14 cellular contexts compared by ENCODE assay signal in the genomic region with DNA sequence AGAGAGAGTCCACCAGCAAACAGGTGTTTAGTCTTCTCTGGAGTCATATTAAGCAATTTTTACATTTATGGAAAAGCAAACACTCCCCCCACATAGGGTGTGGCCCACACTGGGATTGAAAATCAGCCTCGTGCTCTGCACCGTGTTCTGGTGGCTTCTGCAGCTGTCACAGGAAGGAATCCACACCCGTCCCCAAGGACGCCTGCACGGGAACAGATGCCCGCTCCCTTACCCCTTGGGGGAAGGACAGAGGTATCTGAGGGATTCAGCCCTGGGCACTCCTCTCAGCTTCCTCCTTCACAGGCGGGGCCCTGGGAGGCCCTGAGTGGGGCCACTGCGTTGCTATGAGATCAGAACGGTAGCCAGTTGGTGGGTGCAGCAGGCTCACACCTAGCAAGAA. TPM values are rescaled to one million over a fixed set of nuclear protein-coding genes. Genes with fewer than 3 reads are reported as not detected.
DNase-seq lines count a peak whose midpoint lies in the region; ATAC-seq and TF ChIP-seq lines count a peak whose summit lies in the region.
"Had no signal": no experiment of that assay in that cellular context is flagged by ENCODE, and none has a peak within 500 bp of the region (broad histone marks: within the 10 kb centered on the region; RNA-seq: fewer than 3 reads in every experiment).

No MANE protein-coding gene starts in this region.

- H3K79me2 ChIP-seq in DND-41 (ENCODE audit: insufficient read depth, low read length): no peaks in the 10 kb centered on the region
- no peaks in the 10 kb centered on the region for H3K79me2 ChIP-seq in trophoblast cell (ENCODE audit: control insufficient read depth, insufficient read depth, low read length, poor library complexity)

- H3K27me3 ChIP-seq in DND-41 (ENCODE audit: insufficient read depth, low read length, poor library complexity) (no peaks in the 10 kb centered on the region), SJCRH30 (no peaks in the 10 kb centered on the region), trophoblast cell (ENCODE audit: insufficient read depth, low read length) (no peaks in the 10 kb centered on the region)

- H3K14ac ChIP-seq in trophoblast cell (ENCODE audit: low read length): peak overlapping the region; percentile 29

- H2AFZ ChIP-seq in DND-41 (ENCODE audit: low read depth, low read length): no peak overlapping the region
- H2AFZ ChIP-seq in trophoblast cell (ENCODE audit: insufficient read depth, low read length, poor library complexity): no peak overlapping the region

- H2BK120ac ChIP-seq in trophoblast cell (ENCODE audit: insufficient read depth, low read length, poor library complexity): peak overlapping the region; percentile 46

- TF ChIP-seq CTCF in DND-41 (IDR thresholded peaks at IDR 0.05; ENCODE audit: borderline replicate concordance, extremely low read depth, low read length, poor library complexity, severe bottlenecking): no peak
- TF ChIP-seq CTCF in WTC11 (IDR thresholded peaks at IDR 0.05): no peak

- DNase-seq in DND-41: no peak
- peak; percentile 98 to 99 for DNase-seq in SJCRH30
- DNase-seq in left cardiac atrium: peak; percentile 61
- no peak for DNase-seq in trophoblast cell
- no peak for DNase-seq in WTC11 (ENCODE audit: low spot score)
- DNase-seq in central memory CD4-positive, alpha-beta T cell: no peak
- DNase-seq: activated naive CD4-positive, alpha-beta T cell treated with Interleukin-2 at 50 U/mL for 16 hours; CD4-positive, CD25-positive, alpha-beta regulatory T cell; NCI-H345; retina; SHP77 treated with DMSO at 0.1 percent for 48 hours had no signal

- no peak overlapping the region for H4K12ac ChIP-seq in trophoblast cell (ENCODE audit: low read depth, low read length)

- no peaks in the 10 kb centered on the region for H3K27me3 Mint-ChIP-seq in WTC11 (ENCODE audit: low read depth)
- H3K27me3 Mint-ChIP-seq: CD4-positive, CD25-positive, alpha-beta regulatory T cell had no signal

- H3K36me3 ChIP-seq in DND-41 (ENCODE audit: insufficient read depth, low read length) (no peaks in the 10 kb centered on the region), SJCRH30 (no peaks in the 10 kb centered on the region), trophoblast cell (ENCODE audit: control insufficient read depth in 1 of 2, insufficient read depth in 2 of 2, low read length in 2 of 2) (no peaks in the 10 kb centered on the region)

- H3K4me1 ChIP-seq in DND-41 (ENCODE audit: insufficient read depth, low read length) (peaks cover 46% of the 10 kb centered on the region), SJCRH30 (peaks cover 64% of the 10 kb centered on the region), trophoblast cell (ENCODE audit: control insufficient read depth in 1 of 2, insufficient read depth in 2 of 2, low read length in 2 of 2) (peaks cover 2 to 7% of the 10 kb centered on the region in 2 experiments)

- no peak overlapping the region for H4K91ac ChIP-seq in trophoblast cell (ENCODE audit: low read depth, low read length)

- no CpG with 5 or more reads among the region's 9 CpGs for WGBS in trophoblast cell (ENCODE audit: extremely low coverage, insufficient coverage, insufficient read length)

- no peak overlapping the region for H3K27ac Mint-ChIP-seq in WTC11
- H3K27ac Mint-ChIP-seq: memory B cell had no signal

- H3K4me2 ChIP-seq in DND-41 (ENCODE audit: insufficient read depth, low read length) (no peak overlapping the region), trophoblast cell (ENCODE audit: low read length) (no peak overlapping the region)

- H4K8ac ChIP-seq in trophoblast cell (ENCODE audit: low read depth, low read length): peak overlapping the region; percentile 23

- no peaks in the 10 kb centered on the region for H3K36me3 Mint-ChIP-seq in WTC11
- H3K36me3 Mint-ChIP-seq: CD4-positive, CD25-positive, alpha-beta regulatory T cell; memory B cell had no signal

- H3K9me3 ChIP-seq in DND-41 (ENCODE audit: insufficient read depth, low read length, severe bottlenecking): no peaks in the 10 kb centered on the region
- H3K9me3 ChIP-seq in SJCRH30 (replicated peaks): no peaks in the 10 kb centered on the region
- H3K9me3 ChIP-seq in trophoblast cell (ENCODE audit: insufficient read depth, low read depth, low read length): peaks cover 2% of the 10 kb centered on the region

- no peak overlapping the region for H3K23ac ChIP-seq in trophoblast cell (ENCODE audit: low read length)

- no peak overlapping the region for H3K4ac ChIP-seq in trophoblast cell (ENCODE audit: low read depth, low read length)

- H3K4me1 Mint-ChIP-seq in WTC11: peaks cover 2% of the 10 kb centered on the region; the same call in 1 of the 2 replicates
- H3K4me1 Mint-ChIP-seq: memory B cell had no signal

- H2BK12ac ChIP-seq in trophoblast cell (ENCODE audit: low read length): peak overlapping the region; percentile 66

- H3K9ac ChIP-seq in DND-41 (ENCODE audit: low read depth, low read length): no peak overlapping the region
- H3K9ac ChIP-seq in trophoblast cell (ENCODE audit: low read length): no peak overlapping the region

- POLR2A ChIA-PET in WTC11 (lab: Charles Lee): no interaction called here

- ATAC-seq in DND-41 (ENCODE audit: insufficient read depth, low read depth) (no peak), left cardiac atrium (peak in 1 of 2 donors; percentile 80), GM21447 (IDR thresholded peaks at IDR 0.05; ENCODE audit: unreplicated experiment) (no peak), WTC11 (no peak), GM19351 (IDR thresholded peaks at IDR 0.05; ENCODE audit: unreplicated experiment) (no peak)

- intact Hi-C loops in left cardiac atrium (cut with DNase I): no loop called here

- no peak overlapping the region for H2BK5ac ChIP-seq in trophoblast cell (ENCODE audit: low read depth, low read length, poor library complexity)

- no peaks in the 10 kb centered on the region for H3K9me3 Mint-ChIP-seq in WTC11
- H3K9me3 Mint-ChIP-seq: CD4-positive, CD25-positive, alpha-beta regulatory T cell; memory B cell had no signal

- H4K20me1 ChIP-seq in DND-41 (ENCODE audit: insufficient read depth, low read length): no peaks in the 10 kb centered on the region

- H3K27ac ChIP-seq in DND-41 (ENCODE audit: low read length) (peak overlapping the region; percentile 48; the same call in 1 of the 2 replicates), SJCRH30 (peak overlapping the region; percentile 88), trophoblast cell (ENCODE audit: low read depth, low read length) (no peak overlapping the region)

- H3K4me3 ChIP-seq in DND-41 (ENCODE audit: low read depth in 1 of 2, low read length in 2 of 2): no peak overlapping the region
- H3K4me3 ChIP-seq in SJCRH30: no peak overlapping the region
- H3K4me3 ChIP-seq in trophoblast cell (ENCODE audit: low read depth, low read length): no peak overlapping the region

- no peak overlapping the region for H3K4me3 Mint-ChIP-seq in WTC11
- H3K4me3 Mint-ChIP-seq: memory B cell had no signal

- peaks cover 4% of the 10 kb centered on the region for H3K79me1 ChIP-seq in trophoblast cell (ENCODE audit: low read length)

- CTCF ChIA-PET in WTC11 (lab: Charles Lee): no interaction called here

- peak overlapping the region; percentile 56 for H2AK5ac ChIP-seq in trophoblast cell (ENCODE audit: low read length)

- no peak overlapping the region for H3K18ac ChIP-seq in trophoblast cell (ENCODE audit: low read length)

TF ChIP-seq in WTC11, 78 proteins besides CTCF, POLR2A, EP300 and RAD21:
- TF ChIP-seq CREB1 (CRISPR knock-in tag; IDR thresholded peaks at IDR 0.05): no peak
TF ChIP-seq in WTC11: peak in this region for 0.

RNA-seq across cellular contexts. Expression of a gene that starts 27.8 kb away (rescaled TPM):
- total RNA-seq in SJCRH30 (2014; rRNA removed; shearing (Covaris generic)): 0.35 and 1.2 TPM in 2 replicates
- total RNA-seq in left cardiac atrium (under 1 TPM; 0.50 to 0.68 TPM), WTC11 (2021) (not detected in 3 replicates)
- polyA plus RNA-seq in trophoblast cell (2013): 0.05 and 0.07 TPM in 2 replicates

Comparison
In these comparisons a context has a peak if more than half of its experiments do, and no peak if none do; other contexts are left out.
1. DNase-seq: peak in SJCRH30 (2 of 2) and left cardiac atrium (single experiment); none in DND-41 (single experiment), trophoblast cell (0 of 2), WTC11 (single experiment) and central memory CD4-positive, alpha-beta T cell (single experiment).